9 cellular contexts compared by ENCODE assay signal in genomic region chr7:128017880-128018845, GRCh38. TPM values are rescaled to one million over a fixed set of nuclear protein-coding genes. Genes with fewer than 3 reads are reported as not detected.
DNase-seq lines count a peak whose midpoint lies in the region; ATAC-seq, FAIRE-seq and TF ChIP-seq lines count a peak whose summit lies in the region.
"Had no signal": no experiment of that assay in that cellular context is flagged by ENCODE, and none has a peak within 500 bp of the region (broad histone marks: within the 10 kb centered on the region; RNA-seq: fewer than 3 reads in every experiment).

No MANE protein-coding gene starts in this region.

- TF ChIP-seq POLR2A in right lobe of liver (IDR thresholded peaks at IDR 0.05) (no peak), HepG2 (IDR thresholded peaks at IDR 0.05; ENCODE audit: insufficient read depth in 1 of 2, low read depth in 2 of 2, low read length in 2 of 2) (no peak)

- H2AFZ ChIP-seq in HepG2 (ENCODE audit: low read length), result no peak overlapping the region

- ATAC-seq in right lobe of liver, result peak; percentile 51 to 89 (median 64)
- ATAC-seq in HepG2, result no peak
- no peak for ATAC-seq in T-helper 17 cell

- H3K4me1 Mint-ChIP-seq in T-helper 17 cell, result peaks cover 12% of the 10 kb centered on the region

- no peak for TF ChIP-seq CTCF in right lobe of liver (IDR thresholded peaks at IDR 0.05)
- no peak for TF ChIP-seq CTCF in HepG2 (CRISPR knock-in tag; IDR thresholded peaks at IDR 0.05)

- H3K4me1 ChIP-seq in right lobe of liver (peaks cover 0 to 37% (median 5%) of the 10 kb centered on the region in 4 donors), HepG2 (ENCODE audit: insufficient read depth, low read length) (no peaks in the 10 kb centered on the region)
- no peaks in the 10 kb centered on the region for H3K4me1 ChIP-seq in effector memory CD4-positive, alpha-beta T cell (ENCODE audit: control insufficient read depth, insufficient read depth, low read length, poor library complexity, severe bottlenecking)

- no peak overlapping the region for H3K4me3 ChIP-seq in right lobe of liver
- H3K4me3 ChIP-seq in HepG2 (replicated peaks in 1 of 3; ENCODE audit: insufficient read depth in 1 of 3, low read depth in 2 of 3, low read length in 3 of 3), result no peak overlapping the region
- no peak overlapping the region for H3K4me3 ChIP-seq in effector memory CD4-positive, alpha-beta T cell (ENCODE audit: insufficient read depth, low read depth, low read length, poor library complexity, severe bottlenecking)

- BruUV-seq in HepG2 (replicated peaks; lab: Mats Ljungman, UMichigan), result no TSS peak

- no peaks in the 10 kb centered on the region for H4K20me1 ChIP-seq in HepG2 (ENCODE audit: insufficient read depth, low read length)

- H3K9me3 ChIP-seq in right lobe of liver (no peaks in the 10 kb centered on the region), HepG2 (ENCODE audit: low read length) (no peaks in the 10 kb centered on the region), T-helper 17 cell (ENCODE audit: control insufficient read depth, low read length, poor library complexity, severe bottlenecking) (no peaks in the 10 kb centered on the region)
- H3K9me3 ChIP-seq in effector memory CD4-positive, alpha-beta T cell (ENCODE audit: control insufficient read depth, low read length), result no peaks in the 10 kb centered on the region

- POLR2A ChIA-PET in HepG2 (lab: Yijun Ruan, JAX), result no interaction called here

- H3K27ac ChIP-seq in right lobe of liver (peak overlapping the region in 1 of 3 donors; percentile 64), HepG2 (ENCODE audit: extremely low read length, insufficient read depth, low read length) (no peak overlapping the region)
- H3K27ac ChIP-seq in effector memory CD4-positive, alpha-beta T cell (ENCODE audit: insufficient read depth, low read length, poor library complexity, severe bottlenecking), result no peak overlapping the region

- peaks cover 0 to 7% (median 0%) of the 10 kb centered on the region in 4 donors for H3K36me3 ChIP-seq in right lobe of liver
- H3K36me3 ChIP-seq in HepG2 (replicated peaks in 1 of 2; ENCODE audit: control insufficient read depth in 1 of 2, insufficient read depth in 2 of 2, low read length in 2 of 2), result peaks cover 16 to 53% of the 10 kb centered on the region in 2 experiments; a peak in 4 of 5 replicates
- peaks cover 7% of the 10 kb centered on the region for H3K36me3 ChIP-seq in effector memory CD4-positive, alpha-beta T cell (ENCODE audit: control insufficient read depth, insufficient read depth, low read length)

- H3K4me3 Mint-ChIP-seq in T-helper 17 cell, result no peak overlapping the region

- in situ Hi-C loops in HepG2 (cut with HindIII; ENCODE audit: extremely low pct_ligation_motif_present, low pct_unique_long_range_greater_than_20kb), result no loop called here

- peak in 2 of 3 donors; percentile 66 to 84 for DNase-seq in right lobe of liver
- DNase-seq in HepG2 (ENCODE audit: low spot score), result no peak
- DNase-seq in T-helper 17 cell, result no peak
- peak; percentile 36 for DNase-seq in iris pigment epithelial cell (ENCODE audit: low read depth)
- no peak for DNase-seq in NCI-H226
- DNase-seq in activated naive CD4-positive, alpha-beta T cell treated with Interleukin-2 at 50 U/mL for 16 hours, result no peak
- no peak for DNase-seq in effector memory CD4-positive, alpha-beta T cell
- no peak for DNase-seq in stimulated activated naive CD4-positive, alpha-beta T cell treated with Interleukin-2 at 50 U/mL for 16 hours (lab: John Stamatoyannopoulos, UW)
- DNase-seq: small intestine had no signal

- WGBS in right lobe of liver (ENCODE audit: insufficient coverage, low coverage, low lambda C conversion rate, missing lambda C conversion rate), result 49% methylated on average over 7 of the region's 8 CpGs
- 96% methylated on average over 8 of the region's 8 CpGs for WGBS in HepG2 (ENCODE audit: low lambda C conversion rate)

- no peaks in the 10 kb centered on the region for H3K79me2 ChIP-seq in HepG2 (ENCODE audit: insufficient read depth, low read length)

- no peak for TF ChIP-seq EP300 in HepG2 (IDR thresholded peaks at IDR 0.05; ENCODE audit: low read depth in 2 of 2, low read length in 2 of 2)
- no peak for TF ChIP-seq EP300 in HepG2 (CRISPR knock-in tag; IDR thresholded peaks at IDR 0.05; ENCODE audit: borderline replicate concordance)

- H3K4me2 ChIP-seq in HepG2 (ENCODE audit: low read depth, low read length), result no peak overlapping the region

- no peaks in the 10 kb centered on the region for H3K27me3 Mint-ChIP-seq in T-helper 17 cell

- intact Hi-C loops in right lobe of liver (cut with DNase I) (no loop called here), HepG2 (cut with micrococcal nuclease; ENCODE audit: unreplicated experiment) (no loop called here)

- no peak for TF ChIP-seq RAD21 in HepG2 (CRISPR knock-in tag; IDR thresholded peaks at IDR 0.05)

- no peak overlapping the region for H3K9ac ChIP-seq in HepG2 (ENCODE audit: insufficient read depth, low read depth, low read length)

- CTCF ChIA-PET in HepG2 (lab: Yijun Ruan, JAX; ENCODE audit: low intra/inter-chr PET ratio, low total read pairs), result no interaction called here

- FAIRE-seq in HepG2 (lab: Jason Lieb, UNC), result no peak
- FAIRE-seq: small intestine had no signal

- no peaks in the 10 kb centered on the region for H3K27me3 ChIP-seq in right lobe of liver
- H3K27me3 ChIP-seq in HepG2 (ENCODE audit: control insufficient read depth in 1 of 2, insufficient read depth in 2 of 2, low read length in 2 of 2), result no peaks in the 10 kb centered on the region
- H3K27me3 ChIP-seq in effector memory CD4-positive, alpha-beta T cell (replicated peaks; ENCODE audit: control insufficient read depth, insufficient read depth, low read length, poor library complexity, severe bottlenecking), result no peaks in the 10 kb centered on the region

- H3K36me3 Mint-ChIP-seq in T-helper 17 cell (ENCODE audit: low read depth), result peaks cover 3% of the 10 kb centered on the region

- peak overlapping the region; percentile 6 for H3K27ac Mint-ChIP-seq in T-helper 17 cell

TF ChIP-seq in HepG2, 621 proteins besides CTCF, POLR2A, EP300 and RAD21:
- no peak for TF ChIP-seq HDAC1 (CRISPR knock-in tag; IDR thresholded peaks at IDR 0.05)
- no peak for TF ChIP-seq ZNF557 (CRISPR knock-in tag; IDR thresholded peaks at IDR 0.05)
- no peak for TF ChIP-seq ZNF572 (CRISPR knock-in tag; IDR thresholded peaks at IDR 0.05)
- TF ChIP-seq TBX2 (CRISPR knock-in tag; IDR thresholded peaks at IDR 0.05; ENCODE audit: borderline replicate concordance), result no peak
- TF ChIP-seq ZGPAT (CRISPR knock-in tag; IDR thresholded peaks at IDR 0.05), result no peak
- no peak for TF ChIP-seq AGO1 (IDR thresholded peaks at IDR 0.05; ENCODE audit: low read depth, low read length, poor library complexity, severe bottlenecking)
TF ChIP-seq in HepG2: peak in this region for 0.

RNA-seq across cellular contexts. Expression of gene LRRC4, which starts 13.1 kb away (rescaled TPM):
- total RNA-seq in right lobe of liver, result 1 to 10 TPM in 5 of 6 experiments, under 1 TPM in 1; 0.74 to 4.0 (median 2.5) TPM
- total RNA-seq in HepG2 (2016; rRNA removed; fragmentation: Illumina TruSeq; extraction: Trizol), result not detected in 2 replicates
- total RNA-seq in HepG2 (2016; cell fraction: cytosol; rRNA removed; fragmentation: Illumina TruSeq; extraction: Trizol; ENCODE audit: low read depth), result not detected in 2 replicates
- not detected in 2 replicates for total RNA-seq in HepG2 (2016; cell fraction: insoluble cytoplasmic fraction; rRNA removed; fragmentation: Illumina TruSeq; extraction: Trizol)
- not detected in 2 replicates for total RNA-seq in HepG2 (2016; cell fraction: membrane; rRNA removed; fragmentation: Illumina TruSeq; extraction: Trizol)
- not detected in 2 replicates for total RNA-seq in HepG2 (2016; cell fraction: nucleus; rRNA removed; fragmentation: Illumina TruSeq; extraction: Trizol)
- not detected in 2 replicates for polyA plus RNA-seq in HepG2 (2011; rRNA removed)
- polyA plus RNA-seq in HepG2 (2011; cell fraction: cytosol; rRNA removed), result not detected in 2 replicates
- not detected in 2 replicates for polyA plus RNA-seq in HepG2 (2011; cell fraction: nucleus; rRNA removed)
- polyA plus RNA-seq in HepG2 (2012), result 0.08 and 0.23 TPM in 2 replicates
- polyA plus RNA-seq in HepG2 (2016; cell fraction: cytosol; fragmentation: Illumina TruSeq; extraction: Trizol; ENCODE audit: low read depth), result not detected in 2 replicates
- polyA plus RNA-seq in HepG2 (2016; cell fraction: insoluble cytoplasmic fraction; fragmentation: Illumina TruSeq; extraction: Trizol; ENCODE audit: low read depth), result not detected in 2 replicates
- not detected in 2 replicates for polyA plus RNA-seq in HepG2 (2016; cell fraction: membrane; fragmentation: Illumina TruSeq; extraction: Trizol; ENCODE audit: low read depth)
- polyA plus RNA-seq in HepG2 (2016; cell fraction: nucleus; fragmentation: Illumina TruSeq; extraction: Trizol; ENCODE audit: insufficient read depth, low read depth), result not detected in 2 replicates
- polyA minus RNA-seq in HepG2 (2011; rRNA and poly(A)+ RNA removed; ENCODE audit: low replicate concordance), result not detected in 2 replicates
- not detected in 2 replicates for polyA minus RNA-seq in HepG2 (2011; cell fraction: cytosol; rRNA and poly(A)+ RNA removed)
- not detected in 2 replicates for polyA minus RNA-seq in HepG2 (2011; cell fraction: nucleus; rRNA and poly(A)+ RNA removed)
- total RNA-seq in T-helper 17 cell, result under 1 TPM; 0.34 to 0.57 TPM

Comparison
In these comparisons a context has a peak if more than half of its experiments do, and no peak if none do; other contexts are left out.
1. ATAC-seq: peak in right lobe of liver (4 of 4); none in HepG2 (single experiment) and T-helper 17 cell (single experiment).
2. DNase-seq: peak in right lobe of liver (2 of 3) and iris pigment epithelial cell (single experiment); none in HepG2 (single experiment), T-helper 17 cell (0 of 3), NCI-H226 (single experiment), activated naive CD4-positive, alpha-beta T cell treated with Interleukin-2 at 50 U/mL for 16 hours (single experiment), effector memory CD4-positive, alpha-beta T cell (0 of 3) and stimulated activated naive CD4-positive, alpha-beta T cell treated with Interleukin-2 at 50 U/mL for 16 hours (single experiment).